8 cellular contexts compared by ENCODE assay signal in the genomic region with DNA sequence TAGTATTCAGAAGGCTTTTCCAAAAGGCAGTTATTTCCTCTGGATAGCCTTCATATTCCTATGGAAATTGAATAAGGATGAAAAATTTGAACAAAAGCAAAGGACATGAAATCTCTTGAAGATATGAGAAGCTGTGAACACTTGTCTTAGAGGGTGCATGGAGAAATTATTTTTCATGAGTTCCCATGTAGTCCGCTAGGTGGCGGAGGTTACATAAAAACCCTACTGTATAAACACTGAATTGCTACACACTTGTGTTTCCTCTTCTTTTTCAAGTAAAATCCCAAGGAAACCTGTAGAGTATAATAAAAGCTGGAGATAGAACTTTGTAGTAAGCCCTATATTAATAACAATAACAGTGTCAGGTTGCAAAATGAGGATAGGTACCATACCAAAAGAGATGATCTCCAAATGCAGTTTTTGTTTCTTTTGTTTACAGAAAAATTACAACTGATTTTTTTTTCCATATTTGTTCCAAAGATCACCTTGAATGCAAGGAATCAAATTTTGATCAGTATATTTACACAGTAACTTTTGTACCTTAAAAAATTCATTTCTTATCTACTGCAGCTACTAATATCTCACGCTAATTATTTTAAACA. TPM values are rescaled to one million over a fixed set of nuclear protein-coding genes. Genes with fewer than 3 reads are reported as not detected.
DNase-seq lines count a peak whose midpoint lies in the region; ATAC-seq, FAIRE-seq and TF ChIP-seq lines count a peak whose summit lies in the region.

No MANE protein-coding gene starts in this region.

- peak overlapping the region; percentile 41 to 69 (median 54) for H3K4me3 Mint-ChIP-seq in T-cell

- WGBS in esophagus squamous epithelium, 2 donors, result 29 to 34% methylated on average over 3 of the region's 3 CpGs
- WGBS in pancreas, 2 donors, result 12 to 14% methylated on average over 3 of the region's 3 CpGs

- H3K27ac Mint-ChIP-seq in T-cell, result peak overlapping the region; percentile 13 to 68

- DNase-seq in AML-193 (lab: John Stamatoyannopoulos, UW) (peak; percentile 36 to 41), KG1 (lab: John Stamatoyannopoulos, UW) (peak; percentile 26), T-cell (peak in 11 of 34 experiments; percentile 6 to 29 (median 21)), esophagus squamous epithelium (lab: John Stamatoyannopoulos, UW) (no peak), pancreas (peak in 1 of 6 donors; percentile 14)
- no peak for DNase-seq in central memory CD4-positive, alpha-beta T cell

- H3K36me3 Mint-ChIP-seq in T-cell, result no peaks in the 10 kb centered on the region

- H3K27me3 ChIP-seq in esophagus squamous epithelium (no peaks in the 10 kb centered on the region), pancreas (no peaks in the 10 kb centered on the region)

- no peak for TF ChIP-seq POLR2A in esophagus squamous epithelium (IDR thresholded peaks at IDR 0.05)

- POLR2A ChIA-PET in T-cell (lab: Charles Lee), result no interaction called here

- H3K27me3 Mint-ChIP-seq in T-cell, result peaks cover 34 to 41% of the 10 kb centered on the region in 2 donors

- H3K9me3 ChIP-seq in esophagus squamous epithelium, result no peaks in the 10 kb centered on the region
- no peaks in the 10 kb centered on the region for H3K9me3 ChIP-seq in pancreas

- peak in 5 of 6 experiments; percentile 20 to 63 (median 53) for TF ChIP-seq CTCF in esophagus squamous epithelium (IDR thresholded peaks at IDR 0.05)
- peak; percentile 44 to 74 (median 68) for TF ChIP-seq CTCF in pancreas (IDR thresholded peaks at IDR 0.05)

- peaks cover 0 to 10% (median 0%) of the 10 kb centered on the region in 3 donors for H3K9me3 Mint-ChIP-seq in T-cell

- ATAC-seq in T-cell (replicated peaks in 1 of 4) (peak in 3 of 4 experiments; percentile 56 to 68 (median 64)), pancreas (peak in 3 of 4 donors; percentile 74 to 78 (median 76)), GM18873 (IDR thresholded peaks at IDR 0.05; ENCODE audit: low FRiP score, unreplicated experiment) (no peak)

- CTCF ChIA-PET in T-cell (lab: Charles Lee), result interaction anchor here in 1 of 2 donors (1.4 to 1.6 kb wide), 2 partner anchors 9 to 12 kb away, joined by 5 to 6 read pairs; no protein-coding TSS in a partner anchor

- H3K4me1 Mint-ChIP-seq in T-cell, result peaks cover 0 to 9% (median 6%) of the 10 kb centered on the region in 3 donors

- intact Hi-C loops in esophagus squamous epithelium (cut with DNase I) (no loop called here), pancreas (cut with DNase I) (no loop called here)

- H3K36me3 ChIP-seq in esophagus squamous epithelium, result no peaks in the 10 kb centered on the region
- no peaks in the 10 kb centered on the region for H3K36me3 ChIP-seq in pancreas

- H3K4me3 ChIP-seq in esophagus squamous epithelium, result no peak overlapping the region
- H3K4me3 ChIP-seq in pancreas, result no peak overlapping the region

- H3K4me1 ChIP-seq in esophagus squamous epithelium (no peaks in the 10 kb centered on the region), pancreas (no peaks in the 10 kb centered on the region)

- H3K27ac ChIP-seq in esophagus squamous epithelium (no peak overlapping the region), pancreas (no peak overlapping the region)

- FAIRE-seq in G401.6 (lab: Jason Lieb, UNC), result peak; percentile 91
- FAIRE-seq in pancreas (lab: Jason Lieb, UNC), result peak; percentile 45

RNA-seq across cellular contexts. Expression of a gene that starts 37.8 kb away (rescaled TPM):
- total RNA-seq in T-cell (under 1 TPM in 1 of 5 donors, not detected in 4; 0.20 TPM), esophagus squamous epithelium (not detected), pancreas (not detected)
- not detected for polyA plus RNA-seq in pancreas

RNA-seq across cellular contexts. Expression of a gene that starts 57.8 kb away (rescaled TPM):
- total RNA-seq in T-cell, result under 1 TPM in 1 of 5 donors, not detected in 4; 0.26 TPM
- total RNA-seq in esophagus squamous epithelium, result not detected
- total RNA-seq in pancreas, result not detected
- not detected for polyA plus RNA-seq in pancreas

Comparison
In these comparisons a context has a peak if more than half of its experiments do, and no peak if none do; other contexts are left out.
1. DNase-seq: peak in AML-193 (2 of 2) and KG1 (single experiment); none in esophagus squamous epithelium (single experiment) and central memory CD4-positive, alpha-beta T cell (single experiment).